1 cellular context compared by ENCODE assay signal in the genomic region with DNA sequence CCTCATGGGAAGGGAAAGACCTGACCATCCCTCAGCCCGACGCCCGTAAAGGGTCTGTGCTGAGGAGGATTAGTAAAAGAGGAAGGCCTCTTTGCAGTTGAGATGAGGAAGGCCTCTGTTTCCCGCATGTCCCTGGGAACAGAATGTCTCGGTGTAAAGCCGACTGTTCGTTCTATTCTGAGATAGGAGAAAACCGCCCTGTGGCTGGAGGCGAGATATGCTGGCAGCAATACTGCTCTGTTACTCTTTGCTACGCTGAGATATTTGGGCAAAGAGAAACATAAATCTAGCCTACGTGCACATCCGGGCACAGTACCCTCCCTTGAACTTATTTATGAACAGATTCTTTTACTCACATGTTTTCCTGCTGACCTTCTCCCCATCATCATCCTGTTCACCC.
TF ChIP-seq lines count a peak whose summit lies in the region.

No MANE protein-coding gene starts in this region.

TF ChIP-seq in K562, 482 proteins besides CTCF, POLR2A, EP300 and RAD21:
- peak; percentile 59; the same call in 1 of the 2 replicates for TF ChIP-seq SPI1 (IDR thresholded peaks at IDR 0.05; ENCODE audit: borderline replicate concordance, low read depth, low read length)
- TF ChIP-seq ZFX (CRISPR knock-in tag; IDR thresholded peaks at IDR 0.05): peak; percentile 33; the same call in 1 of the 2 replicates
- TF ChIP-seq L3MBTL2 (IDR thresholded peaks at IDR 0.05): 0 out of 2 replicates have a peak, but pooled peaks have one; percentile 13
- peak; percentile 10; the same call in 1 of the 2 replicates for TF ChIP-seq CBFA2T3 (IDR thresholded peaks at IDR 0.05)
TF ChIP-seq in K562: peak in this region for 4; not testable (repeated sequence) for 478.
